ENCODE assay signal across 1 cellular context in genomic region chr2:201118121-201118956, GRCh38.
A peak's percentile ranks its signal among the peaks of the same experiment; 100 is the strongest.
TF ChIP-seq lines count a peak whose summit lies in the region.

No MANE protein-coding gene starts in this region.

TF ChIP-seq in WTC11, 78 proteins besides CTCF, POLR2A, EP300 and RAD21 (continued from another document):
- TF ChIP-seq FOXP4 (CRISPR knock-in tag; IDR thresholded peaks at IDR 0.05) = 0 out of 2 replicates have a peak, but pooled peaks have one; percentile 23
- peak; percentile 13; the same call in 1 of the 2 replicates for TF ChIP-seq ZNF416 (CRISPR knock-in tag; IDR thresholded peaks at IDR 0.05)
- TF ChIP-seq MAX (CRISPR knock-in tag; IDR thresholded peaks at IDR 0.05) = peak; percentile 17; the same call in 1 of the 2 replicates
- TF ChIP-seq, protein P1, sequence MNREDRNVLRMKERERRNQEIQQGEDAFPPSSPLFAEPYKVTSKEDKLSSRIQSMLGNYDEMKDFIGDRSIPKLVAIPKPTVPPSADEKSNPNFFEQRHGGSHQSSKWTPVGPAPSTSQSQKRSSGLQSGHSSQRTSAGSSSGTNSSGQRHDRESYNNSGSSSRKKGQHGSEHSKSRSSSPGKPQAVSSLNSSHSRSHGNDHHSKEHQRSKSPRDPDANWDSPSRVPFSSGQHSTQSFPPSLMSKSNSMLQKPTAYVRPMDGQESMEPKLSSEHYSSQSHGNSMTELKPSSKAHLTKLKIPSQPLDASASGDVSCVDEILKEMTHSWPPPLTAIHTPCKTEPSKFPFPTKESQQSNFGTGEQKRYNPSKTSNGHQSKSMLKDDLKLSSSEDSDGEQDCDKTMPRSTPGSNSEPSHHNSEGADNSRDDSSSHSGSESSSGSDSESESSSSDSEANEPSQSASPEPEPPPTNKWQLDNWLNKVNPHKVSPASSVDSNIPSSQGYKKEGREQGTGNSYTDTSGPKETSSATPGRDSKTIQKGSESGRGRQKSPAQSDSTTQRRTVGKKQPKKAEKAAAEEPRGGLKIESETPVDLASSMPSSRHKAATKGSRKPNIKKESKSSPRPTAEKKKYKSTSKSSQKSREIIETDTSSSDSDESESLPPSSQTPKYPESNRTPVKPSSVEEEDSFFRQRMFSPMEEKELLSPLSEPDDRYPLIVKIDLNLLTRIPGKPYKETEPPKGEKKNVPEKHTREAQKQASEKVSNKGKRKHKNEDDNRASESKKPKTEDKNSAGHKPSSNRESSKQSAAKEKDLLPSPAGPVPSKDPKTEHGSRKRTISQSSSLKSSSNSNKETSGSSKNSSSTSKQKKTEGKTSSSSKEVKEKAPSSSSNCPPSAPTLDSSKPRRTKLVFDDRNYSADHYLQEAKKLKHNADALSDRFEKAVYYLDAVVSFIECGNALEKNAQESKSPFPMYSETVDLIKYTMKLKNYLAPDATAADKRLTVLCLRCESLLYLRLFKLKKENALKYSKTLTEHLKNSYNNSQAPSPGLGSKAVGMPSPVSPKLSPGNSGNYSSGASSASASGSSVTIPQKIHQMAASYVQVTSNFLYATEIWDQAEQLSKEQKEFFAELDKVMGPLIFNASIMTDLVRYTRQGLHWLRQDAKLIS (CRISPR knock-in tag; IDR thresholded peaks at IDR 0.05; ENCODE audit: borderline replicate concordance) = no peak
- TF ChIP-seq MYBL2 (CRISPR knock-in tag; IDR thresholded peaks at IDR 0.05) = peak; percentile 70; the same call in 1 of the 2 replicates
- TF ChIP-seq NR3C1 (CRISPR knock-in tag; conservative IDR thresholded peaks at IDR 0.05; ENCODE audit: low read depth) = no peak
- TF ChIP-seq MXD4 (CRISPR knock-in tag; IDR thresholded peaks at IDR 0.05; ENCODE audit: borderline replicate concordance) = no peak
- TF ChIP-seq CBFB (CRISPR knock-in tag; IDR thresholded peaks at IDR 0.05; ENCODE audit: low read depth) = no peak
